In the genomic region with DNA sequence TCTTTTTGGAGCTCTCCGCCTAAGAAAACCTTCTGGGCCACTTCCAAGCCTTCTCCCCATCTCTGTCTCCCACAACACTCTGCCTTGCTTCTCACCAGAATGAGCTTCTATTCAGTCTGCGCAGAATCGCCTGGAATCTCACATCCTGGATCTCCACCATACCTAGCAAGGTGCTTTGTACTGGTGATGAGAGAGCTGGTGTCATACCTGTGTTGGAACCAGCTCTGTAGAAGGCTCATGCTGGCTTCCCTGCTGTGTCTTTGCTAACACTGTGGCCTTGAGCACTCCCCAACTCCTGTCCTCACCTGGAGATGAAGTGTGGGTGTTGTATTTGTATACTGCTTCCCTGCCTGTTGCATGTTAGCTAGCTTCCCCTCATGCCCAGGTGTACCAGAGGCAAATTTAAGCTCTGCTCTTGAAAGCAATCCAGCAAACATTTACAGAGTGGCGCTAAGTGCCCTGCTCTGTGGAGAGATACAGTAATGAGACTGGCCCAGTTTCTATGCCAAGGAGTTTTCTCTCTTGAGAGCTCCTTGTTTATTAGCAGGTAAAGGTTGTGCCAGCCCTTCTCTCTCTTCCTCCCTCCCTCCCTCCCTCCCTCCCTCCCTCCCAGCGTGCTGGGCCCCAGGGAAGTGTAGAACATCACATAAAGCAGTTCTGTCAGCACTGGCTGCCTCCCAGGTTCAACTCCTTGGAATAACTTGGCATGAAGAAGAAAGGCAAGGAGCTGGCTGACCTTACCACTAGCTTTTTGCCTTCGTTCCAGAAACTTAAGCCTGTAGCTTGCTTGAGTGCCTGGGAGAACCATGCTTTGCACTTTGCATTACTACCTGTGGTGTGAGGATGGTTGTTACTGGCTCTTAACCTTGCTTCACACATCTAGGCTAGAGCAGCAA, we compare ENCODE assay signal across 10 cellular contexts. TPM values are rescaled to one million over a fixed set of nuclear protein-coding genes. Genes with fewer than 3 reads are reported as not detected.
DNase-seq lines count a peak whose midpoint lies in the region; ATAC-seq and TF ChIP-seq lines count a peak whose summit lies in the region.
"Had no signal": no experiment of that assay in that cellular context is flagged by ENCODE, and none has a peak within 500 bp of the region (broad histone marks: within the 10 kb centered on the region; RNA-seq: fewer than 3 reads in every experiment).

No MANE protein-coding gene starts in this region.

- H3K27ac ChIP-seq in left lung (peak overlapping the region; percentile 20 to 28), vagina (no peak overlapping the region)

- H3K9me3 ChIP-seq in left lung (no peaks in the 10 kb centered on the region), vagina (no peaks in the 10 kb centered on the region)

- H3K4me1 ChIP-seq in left lung (peaks cover 19 to 22% of the 10 kb centered on the region in 2 donors), vagina (peaks cover 20% of the 10 kb centered on the region)

- TF ChIP-seq CTCF in left lung (IDR thresholded peaks at IDR 0.05) (no peak), vagina (IDR thresholded peaks at IDR 0.05) (no peak)

- intact Hi-C loops in left ventricle myocardium superior (cut with micrococcal nuclease): no loop called here
- intact Hi-C loops in Right ventricle myocardium inferior (cut with DNase I): no loop called here
- intact Hi-C loops in left lung (cut with DNase I): no loop called here
- intact Hi-C loops in vagina (cut with DNase I): no loop called here

- H3K36me3 ChIP-seq in left lung (no peaks in the 10 kb centered on the region), vagina (no peaks in the 10 kb centered on the region)

- H3K4me3 ChIP-seq in left lung (no peak overlapping the region), vagina (no peak overlapping the region)

- ATAC-seq in left ventricle myocardium superior (peak; percentile 41), Right ventricle myocardium inferior (no peak), SK-N-SH treated with all-trans-retinoic acid at 6 μM for 48 hours (peak; percentile 80), left lung (peak; percentile 84), GM21825 (IDR thresholded peaks at IDR 0.05; ENCODE audit: unreplicated experiment) (no peak)

- TF ChIP-seq POLR2A in vagina (IDR thresholded peaks at IDR 0.05): no peak

- H3K27me3 ChIP-seq in left lung (no peaks in the 10 kb centered on the region), vagina (no peaks in the 10 kb centered on the region)

- DNase-seq in left ventricle myocardium superior (no peak), Right ventricle myocardium inferior (ENCODE audit: missing footprints) (no peak), left lung (peak in 1 of 2 donors; percentile 76), vagina (ENCODE audit: extremely low spot score in 2 of 2) (no peak), SHP77 (lab: John Stamatoyannopoulos, UW) (no peak), T-helper 9 cell (no peak)
- DNase-seq: AML-193, T1000 had no signal

TF ChIP-seq in SK-N-SH treated with all-trans-retinoic acid at 6 μM for 48 hours, 23 proteins besides CTCF, POLR2A, EP300 and RAD21:
- TF ChIP-seq ZC3H10 (CRISPR knock-in tag; IDR thresholded peaks at IDR 0.05) (no peak), ZFP30 (CRISPR knock-in tag; IDR thresholded peaks at IDR 0.05) (no peak), PPARA (CRISPR knock-in tag; IDR thresholded peaks at IDR 0.05; ENCODE audit: borderline replicate concordance) (no peak), ISL1 (CRISPR knock-in tag; IDR thresholded peaks at IDR 0.05) (no peak), RARB (CRISPR knock-in tag; IDR thresholded peaks at IDR 0.05) (no peak), SNAI2 (CRISPR knock-in tag; IDR thresholded peaks at IDR 0.05) (no peak), OSR1 (CRISPR knock-in tag; IDR thresholded peaks at IDR 0.05) (no peak), ZFP3 (CRISPR knock-in tag; IDR thresholded peaks at IDR 0.05) (no peak), ESRRG (CRISPR knock-in tag; IDR thresholded peaks at IDR 0.05) (no peak), TOX (CRISPR knock-in tag; IDR thresholded peaks at IDR 0.05; ENCODE audit: borderline replicate concordance) (no peak), ZNF565 (CRISPR knock-in tag; conservative IDR thresholded peaks at IDR 0.05; ENCODE audit: low read depth) (no peak), CSDC2 (CRISPR knock-in tag; IDR thresholded peaks at IDR 0.05) (no peak)
- TF ChIP-seq, protein P1, sequence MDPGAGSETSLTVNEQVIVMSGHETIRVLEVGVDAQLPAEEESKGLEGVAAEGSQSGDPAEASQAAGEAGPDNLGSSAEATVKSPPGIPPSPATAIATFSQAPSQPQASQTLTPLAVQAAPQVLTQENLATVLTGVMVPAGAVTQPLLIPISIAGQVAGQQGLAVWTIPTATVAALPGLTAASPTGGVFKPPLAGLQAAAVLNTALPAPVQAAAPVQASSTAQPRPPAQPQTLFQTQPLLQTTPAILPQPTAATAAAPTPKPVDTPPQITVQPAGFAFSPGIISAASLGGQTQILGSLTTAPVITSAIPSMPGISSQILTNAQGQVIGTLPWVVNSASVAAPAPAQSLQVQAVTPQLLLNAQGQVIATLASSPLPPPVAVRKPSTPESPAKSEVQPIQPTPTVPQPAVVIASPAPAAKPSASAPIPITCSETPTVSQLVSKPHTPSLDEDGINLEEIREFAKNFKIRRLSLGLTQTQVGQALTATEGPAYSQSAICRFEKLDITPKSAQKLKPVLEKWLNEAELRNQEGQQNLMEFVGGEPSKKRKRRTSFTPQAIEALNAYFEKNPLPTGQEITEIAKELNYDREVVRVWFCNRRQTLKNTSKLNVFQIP (CRISPR knock-in tag; IDR thresholded peaks at IDR 0.05; ENCODE audit: borderline replicate concordance, low read depth): no peak
- TF ChIP-seq, protein P2, sequence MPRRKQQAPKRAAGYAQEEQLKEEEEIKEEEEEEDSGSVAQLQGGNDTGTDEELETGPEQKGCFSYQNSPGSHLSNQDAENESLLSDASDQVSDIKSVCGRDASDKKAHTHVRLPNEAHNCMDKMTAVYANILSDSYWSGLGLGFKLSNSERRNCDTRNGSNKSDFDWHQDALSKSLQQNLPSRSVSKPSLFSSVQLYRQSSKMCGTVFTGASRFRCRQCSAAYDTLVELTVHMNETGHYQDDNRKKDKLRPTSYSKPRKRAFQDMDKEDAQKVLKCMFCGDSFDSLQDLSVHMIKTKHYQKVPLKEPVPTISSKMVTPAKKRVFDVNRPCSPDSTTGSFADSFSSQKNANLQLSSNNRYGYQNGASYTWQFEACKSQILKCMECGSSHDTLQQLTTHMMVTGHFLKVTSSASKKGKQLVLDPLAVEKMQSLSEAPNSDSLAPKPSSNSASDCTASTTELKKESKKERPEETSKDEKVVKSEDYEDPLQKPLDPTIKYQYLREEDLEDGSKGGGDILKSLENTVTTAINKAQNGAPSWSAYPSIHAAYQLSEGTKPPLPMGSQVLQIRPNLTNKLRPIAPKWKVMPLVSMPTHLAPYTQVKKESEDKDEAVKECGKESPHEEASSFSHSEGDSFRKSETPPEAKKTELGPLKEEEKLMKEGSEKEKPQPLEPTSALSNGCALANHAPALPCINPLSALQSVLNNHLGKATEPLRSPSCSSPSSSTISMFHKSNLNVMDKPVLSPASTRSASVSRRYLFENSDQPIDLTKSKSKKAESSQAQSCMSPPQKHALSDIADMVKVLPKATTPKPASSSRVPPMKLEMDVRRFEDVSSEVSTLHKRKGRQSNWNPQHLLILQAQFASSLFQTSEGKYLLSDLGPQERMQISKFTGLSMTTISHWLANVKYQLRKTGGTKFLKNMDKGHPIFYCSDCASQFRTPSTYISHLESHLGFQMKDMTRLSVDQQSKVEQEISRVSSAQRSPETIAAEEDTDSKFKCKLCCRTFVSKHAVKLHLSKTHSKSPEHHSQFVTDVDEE (CRISPR knock-in tag; IDR thresholded peaks at IDR 0.05): no peak
- TF ChIP-seq, protein P3, sequence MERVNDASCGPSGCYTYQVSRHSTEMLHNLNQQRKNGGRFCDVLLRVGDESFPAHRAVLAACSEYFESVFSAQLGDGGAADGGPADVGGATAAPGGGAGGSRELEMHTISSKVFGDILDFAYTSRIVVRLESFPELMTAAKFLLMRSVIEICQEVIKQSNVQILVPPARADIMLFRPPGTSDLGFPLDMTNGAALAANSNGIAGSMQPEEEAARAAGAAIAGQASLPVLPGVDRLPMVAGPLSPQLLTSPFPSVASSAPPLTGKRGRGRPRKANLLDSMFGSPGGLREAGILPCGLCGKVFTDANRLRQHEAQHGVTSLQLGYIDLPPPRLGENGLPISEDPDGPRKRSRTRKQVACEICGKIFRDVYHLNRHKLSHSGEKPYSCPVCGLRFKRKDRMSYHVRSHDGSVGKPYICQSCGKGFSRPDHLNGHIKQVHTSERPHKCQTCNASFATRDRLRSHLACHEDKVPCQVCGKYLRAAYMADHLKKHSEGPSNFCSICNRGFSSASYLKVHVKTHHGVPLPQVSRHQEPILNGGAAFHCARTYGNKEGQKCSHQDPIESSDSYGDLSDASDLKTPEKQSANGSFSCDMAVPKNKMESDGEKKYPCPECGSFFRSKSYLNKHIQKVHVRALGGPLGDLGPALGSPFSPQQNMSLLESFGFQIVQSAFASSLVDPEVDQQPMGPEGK (CRISPR knock-in tag; IDR thresholded peaks at IDR 0.05; ENCODE audit: borderline replicate concordance): no peak
TF ChIP-seq in SK-N-SH treated with all-trans-retinoic acid at 6 μM for 48 hours: peak in this region for 0.

RNA-seq across cellular contexts. Expression of a gene that starts 54.9 kb away (rescaled TPM):
- total RNA-seq in left ventricle myocardium superior (not detected), Right ventricle myocardium inferior (not detected), left lung (1 to 10 TPM; 2.2 to 2.4 TPM), vagina (not detected)

Comparison
In these comparisons a context has a peak if more than half of its experiments do, and no peak if none do; other contexts are left out.
1. ATAC-seq: peak in left ventricle myocardium superior (single experiment), SK-N-SH treated with all-trans-retinoic acid at 6 μM for 48 hours (single experiment) and left lung (single experiment); none in Right ventricle myocardium inferior (single experiment) and GM21825 (single experiment).